25 cellular contexts compared by ENCODE assay signal in the genomic region with DNA sequence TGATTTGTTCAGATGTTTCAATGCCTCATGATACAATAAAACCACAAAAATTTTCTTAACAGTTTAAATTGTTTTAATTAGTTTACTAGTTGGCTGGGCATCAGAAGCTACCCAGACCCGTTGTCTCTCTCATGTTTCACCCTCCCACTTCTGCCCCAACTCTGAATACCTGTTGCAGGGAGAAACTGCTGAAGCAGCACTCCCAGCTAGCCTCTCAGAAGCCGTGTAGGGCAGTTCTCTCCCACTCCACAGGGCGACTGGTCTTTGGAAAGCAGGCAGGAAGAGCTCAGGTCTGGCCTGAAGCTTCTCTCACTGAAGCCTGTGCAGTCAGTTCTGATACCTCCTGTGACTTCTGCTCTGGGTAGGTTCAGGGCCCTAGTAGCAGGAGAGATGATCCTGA. TPM values are rescaled to one million over a fixed set of nuclear protein-coding genes. Genes with fewer than 3 reads are reported as not detected.
A peak's percentile ranks its signal among the peaks of the same experiment; 100 is the strongest.
DNase-seq lines count a peak whose midpoint lies in the region; ATAC-seq and TF ChIP-seq lines count a peak whose summit lies in the region.
"Had no signal": no experiment of that assay in that cellular context is flagged by ENCODE, and none has a peak within 500 bp of the region (broad histone marks: within the 10 kb centered on the region; RNA-seq: fewer than 3 reads in every experiment).

No MANE protein-coding gene starts in this region.

- H3K27me3 ChIP-seq in CD4-positive, alpha-beta T cell (ENCODE audit: control insufficient read depth, insufficient read depth, low read length): no peaks in the 10 kb centered on the region
- H3K27me3 ChIP-seq in neural progenitor cell: no peaks in the 10 kb centered on the region
- H3K27me3 ChIP-seq: ascending aorta had no signal

- no peak for TF ChIP-seq CTCF in CD4-positive, alpha-beta T cell (IDR thresholded peaks at IDR 0.05)
- TF ChIP-seq CTCF in neural progenitor cell (IDR thresholded peaks at IDR 0.05): no peak

- no peaks in the 10 kb centered on the region for H3K27me3 Mint-ChIP-seq in activated CD4-positive, alpha-beta memory T cell treated with anti-CD3 and anti-CD28 coated beads for 36 hours
- H3K27me3 Mint-ChIP-seq in activated CD4-positive, alpha-beta memory T cell treated with anti-CD3 and anti-CD28 coated beads, Interleukin-2, amount 10 ng/mL, durations not matched to agents 7 days and 5 days: no peaks in the 10 kb centered on the region
- no peaks in the 10 kb centered on the region for H3K27me3 Mint-ChIP-seq in CD4-positive, alpha-beta T cell
- H3K27me3 Mint-ChIP-seq in activated CD8-positive, alpha-beta T cell treated with anti-CD3 and anti-CD28 coated beads, Interleukin-2, amount 10 ng/mL, durations not matched to agents 7 days and 5 days (ENCODE audit: low read depth): no peaks in the 10 kb centered on the region
- peaks cover 5% of the 10 kb centered on the region for H3K27me3 Mint-ChIP-seq in neural progenitor cell (ENCODE audit: insufficient read depth, low read depth)
- H3K27me3 Mint-ChIP-seq: activated naive CD8-positive, alpha-beta T cell treated with anti-CD3 and anti-CD28 coated beads for 36 hours had no signal

- H3K36me3 ChIP-seq in neural progenitor cell: no peaks in the 10 kb centered on the region

- H3K36me3 Mint-ChIP-seq in activated CD4-positive, alpha-beta memory T cell treated with anti-CD3 and anti-CD28 coated beads for 36 hours: peaks cover 14% of the 10 kb centered on the region
- H3K36me3 Mint-ChIP-seq in activated CD4-positive, alpha-beta memory T cell treated with anti-CD3 and anti-CD28 coated beads, Interleukin-2, amount 10 ng/mL, durations not matched to agents 7 days and 5 days (ENCODE audit: low read depth): peaks cover 26% of the 10 kb centered on the region
- H3K36me3 Mint-ChIP-seq in CD4-positive, alpha-beta T cell (ENCODE audit: low read depth): peaks cover 54% of the 10 kb centered on the region
- H3K36me3 Mint-ChIP-seq in activated CD8-positive, alpha-beta T cell treated with anti-CD3 and anti-CD28 coated beads, Interleukin-2, amount 10 ng/mL, durations not matched to agents 7 days and 5 days (ENCODE audit: low read depth): peaks cover 30% of the 10 kb centered on the region
- peaks cover 11% of the 10 kb centered on the region for H3K36me3 Mint-ChIP-seq in neural progenitor cell

- H4K20me1 ChIP-seq in neural progenitor cell (ENCODE audit: low read depth): peaks cover 14% of the 10 kb centered on the region

- H3K27ac Mint-ChIP-seq in activated CD4-positive, alpha-beta memory T cell treated with anti-CD3 and anti-CD28 coated beads for 36 hours: peak overlapping the region; percentile 18
- no peak overlapping the region for H3K27ac Mint-ChIP-seq in activated CD4-positive, alpha-beta memory T cell treated with anti-CD3 and anti-CD28 coated beads, Interleukin-2, amount 10 ng/mL, durations not matched to agents 7 days and 5 days
- H3K27ac Mint-ChIP-seq in CD4-positive, alpha-beta T cell: peak overlapping the region; percentile 89
- H3K27ac Mint-ChIP-seq in activated CD8-positive, alpha-beta T cell treated with anti-CD3 and anti-CD28 coated beads, Interleukin-2, amount 10 ng/mL, durations not matched to agents 7 days and 5 days: peak overlapping the region; percentile 14
- no peak overlapping the region for H3K27ac Mint-ChIP-seq in neural progenitor cell

- H2AFZ ChIP-seq in neural progenitor cell (replicated peaks): no peak overlapping the region

- peaks cover 32% of the 10 kb centered on the region for H3F3A ChIP-seq in neural progenitor cell (ENCODE audit: low read depth)

- intact Hi-C loops in activated CD4-positive, alpha-beta memory T cell treated with anti-CD3 and anti-CD28 coated beads for 36 hours (cut with micrococcal nuclease): loop anchor here (5.0 kb wide), 3 partner anchors 39 to 199 kb away; no protein-coding TSS in a partner anchor
- intact Hi-C loops in CD4-positive, alpha-beta T cell (cut with DNase I, micrococcal nuclease): loop anchor here in 1 of 2 experiments (5.0 kb wide), 1 partner anchor 39 kb away; no protein-coding TSS in a partner anchor

- no peaks in the 10 kb centered on the region for H3K9me3 Mint-ChIP-seq in activated CD4-positive, alpha-beta memory T cell treated with anti-CD3 and anti-CD28 coated beads for 36 hours
- no peaks in the 10 kb centered on the region for H3K9me3 Mint-ChIP-seq in activated CD4-positive, alpha-beta memory T cell treated with anti-CD3 and anti-CD28 coated beads, Interleukin-2, amount 10 ng/mL, durations not matched to agents 7 days and 5 days
- H3K9me3 Mint-ChIP-seq in CD4-positive, alpha-beta T cell: no peaks in the 10 kb centered on the region
- H3K9me3 Mint-ChIP-seq in activated CD8-positive, alpha-beta T cell treated with anti-CD3 and anti-CD28 coated beads, Interleukin-2, amount 10 ng/mL, durations not matched to agents 7 days and 5 days (ENCODE audit: insufficient read depth): no peaks in the 10 kb centered on the region
- H3K9me3 Mint-ChIP-seq in neural progenitor cell: no peaks in the 10 kb centered on the region
- H3K9me3 Mint-ChIP-seq: activated naive CD8-positive, alpha-beta T cell treated with anti-CD3 and anti-CD28 coated beads for 36 hours; mesothelial cell of epicardium had no signal

- no peaks in the 10 kb centered on the region for H3K9me3 ChIP-seq in CD4-positive, alpha-beta T cell (ENCODE audit: control insufficient read depth, low read length)
- no peaks in the 10 kb centered on the region for H3K9me3 ChIP-seq in neural progenitor cell (ENCODE audit: low read depth)
- H3K9me3 ChIP-seq: ascending aorta, left ventricle myocardium inferior, prostate gland had no signal

- peaks cover 28% of the 10 kb centered on the region for H3K4me1 Mint-ChIP-seq in activated CD4-positive, alpha-beta memory T cell treated with anti-CD3 and anti-CD28 coated beads for 36 hours (ENCODE audit: low read depth)
- H3K4me1 Mint-ChIP-seq in activated CD4-positive, alpha-beta memory T cell treated with anti-CD3 and anti-CD28 coated beads, Interleukin-2, amount 10 ng/mL, durations not matched to agents 7 days and 5 days: peaks cover 34% of the 10 kb centered on the region
- H3K4me1 Mint-ChIP-seq in CD4-positive, alpha-beta T cell (ENCODE audit: low read depth): peaks cover 35% of the 10 kb centered on the region
- H3K4me1 Mint-ChIP-seq in activated CD8-positive, alpha-beta T cell treated with anti-CD3 and anti-CD28 coated beads, Interleukin-2, amount 10 ng/mL, durations not matched to agents 7 days and 5 days (ENCODE audit: low read depth): peaks cover 31% of the 10 kb centered on the region
- H3K4me1 Mint-ChIP-seq in neural progenitor cell: peaks cover 18% of the 10 kb centered on the region

- no peak overlapping the region for H3K4me3 Mint-ChIP-seq in activated CD4-positive, alpha-beta memory T cell treated with anti-CD3 and anti-CD28 coated beads for 36 hours
- no peak overlapping the region for H3K4me3 Mint-ChIP-seq in activated CD4-positive, alpha-beta memory T cell treated with anti-CD3 and anti-CD28 coated beads, Interleukin-2, amount 10 ng/mL, durations not matched to agents 7 days and 5 days
- peak overlapping the region; percentile 96 for H3K4me3 Mint-ChIP-seq in CD4-positive, alpha-beta T cell
- H3K4me3 Mint-ChIP-seq in activated CD8-positive, alpha-beta T cell treated with anti-CD3 and anti-CD28 coated beads, Interleukin-2, amount 10 ng/mL, durations not matched to agents 7 days and 5 days: no peak overlapping the region
- no peak overlapping the region for H3K4me3 Mint-ChIP-seq in neural progenitor cell

- CTCF ChIA-PET in activated CD4-positive, alpha-beta memory T cell treated with anti-CD3 and anti-CD28 coated beads for 36 hours (lab: Charles Lee): interaction anchor here (0.7 to 1.8 kb wide), 3 partner anchors 12 to 350 kb away, joined by 3 to 8 read pairs (median 3); no protein-coding TSS in a partner anchor
- CTCF ChIA-PET in activated CD4-positive, alpha-beta memory T cell treated with anti-CD3 and anti-CD28 coated beads, Interleukin-2, amount 10 ng/mL, durations not matched to agents 7 days and 5 days (lab: Charles Lee): no interaction called here
- CTCF ChIA-PET in CD4-positive, alpha-beta T cell (lab: Charles Lee): interaction anchor here (0.7 to 1.2 kb wide), 2 partner anchors 22 to 55 kb away, joined by 3 to 8 read pairs; no protein-coding TSS in a partner anchor
- CTCF ChIA-PET in activated CD8-positive, alpha-beta T cell treated with anti-CD3 and anti-CD28 coated beads, Interleukin-2, amount 10 ng/mL, durations not matched to agents 7 days and 5 days (lab: Charles Lee): interaction anchor here (0.9 to 1.0 kb wide), 4 partner anchors 12 to 198 kb away, joined by 3 to 5 read pairs (median 3); no protein-coding TSS in a partner anchor

- peaks cover 9% of the 10 kb centered on the region for H3K4me1 ChIP-seq in neural progenitor cell

- no peak overlapping the region for H3K27ac ChIP-seq in CD4-positive, alpha-beta T cell (ENCODE audit: low read depth, low read length)
- peak overlapping the region; percentile 11 for H3K27ac ChIP-seq in neural progenitor cell
- H3K27ac ChIP-seq: prostate gland had no signal

- H3K4me2 ChIP-seq in neural progenitor cell: no peak overlapping the region

- H3K9ac ChIP-seq in neural progenitor cell: no peak overlapping the region

- H3K79me2 ChIP-seq in neural progenitor cell (ENCODE audit: low read depth): peaks cover 46% of the 10 kb centered on the region

- no peak overlapping the region for H3K4me3 ChIP-seq in neural progenitor cell
- H3K4me3 ChIP-seq: ascending aorta, left ventricle myocardium inferior, prostate gland had no signal

- ATAC-seq in CD4-positive, alpha-beta T cell (ENCODE audit: poor library complexity): no peak
- no peak for ATAC-seq in activated CD8-positive, alpha-beta T cell treated with anti-CD3 and anti-CD28 coated beads, Interleukin-2, amount 10 ng/mL, durations not matched to agents 7 days and 5 days
- ATAC-seq in GM21737 (IDR thresholded peaks at IDR 0.05; ENCODE audit: unreplicated experiment): no peak
- no peak for ATAC-seq in GM21619 (IDR thresholded peaks at IDR 0.05; ENCODE audit: unreplicated experiment)

- POLR2A ChIA-PET in activated CD4-positive, alpha-beta memory T cell treated with anti-CD3 and anti-CD28 coated beads for 36 hours (lab: Charles Lee): interaction anchor here (0.9 to 1.2 kb wide), 2 partner anchors 25 to 64 kb away, joined by 3 to 4 read pairs; a partner anchor contains a TSS
- POLR2A ChIA-PET in activated CD4-positive, alpha-beta memory T cell treated with anti-CD3 and anti-CD28 coated beads, Interleukin-2, amount 10 ng/mL, durations not matched to agents 7 days and 5 days (lab: Charles Lee): interaction anchor here (0.9 to 1.7 kb wide), 6 partner anchors 9 to 65 kb away, joined by 3 to 6 read pairs (median 4); a partner anchor contains a TSS
- POLR2A ChIA-PET in CD4-positive, alpha-beta T cell (lab: Charles Lee): interaction anchor here (1.0 to 1.5 kb wide), 4 partner anchors 21 to 65 kb away, joined by 3 to 4 read pairs (median 4); a partner anchor contains a TSS
- POLR2A ChIA-PET in activated CD8-positive, alpha-beta T cell treated with anti-CD3 and anti-CD28 coated beads, Interleukin-2, amount 10 ng/mL, durations not matched to agents 7 days and 5 days (lab: Charles Lee): interaction anchor here (1.1 kb wide), 1 partner anchor 38 kb away, joined by 3 read pairs; no protein-coding TSS in a partner anchor

- no peak for DNase-seq in activated CD4-positive, alpha-beta memory T cell treated with anti-CD3 and anti-CD28 coated beads for 36 hours
- no peak for DNase-seq in activated CD4-positive, alpha-beta memory T cell treated with anti-CD3 and anti-CD28 coated beads, Interleukin-2, amount 10 ng/mL, durations not matched to agents 7 days and 5 days
- no peak for DNase-seq in CD4-positive, alpha-beta T cell
- no peak for DNase-seq in activated CD8-positive, alpha-beta T cell treated with anti-CD3 and anti-CD28 coated beads, Interleukin-2, amount 10 ng/mL, durations not matched to agents 7 days and 5 days
- no peak for DNase-seq in neural progenitor cell (ENCODE audit: low spot score)
- DNase-seq in NAMALWA (ENCODE audit: low spot score): no peak
- DNase-seq: activated CD4-positive, alpha-beta T cell treated with anti-CD3 and anti-CD28 coated beads, Interleukin-2, amount 50 U/mL, for 48 hours; activated CD4-positive, CD25-positive, alpha-beta regulatory T cell; activated naive CD8-positive, alpha-beta T cell treated with anti-CD3 and anti-CD28 coated beads for 36 hours; activated T-cell treated with anti-CD3 and anti-CD28 coated beads for 4 hours; Calu3; dermis blood vessel endothelial cell; IMR-90; left ventricle myocardium inferior; NCI-H1417; NCI-H2081; NCI-H774; stimulated activated CD8-positive, alpha-beta memory T cell treated with anti-CD3 and anti-CD28 coated beads, Interleukin-4, amount 100 ng/mL, for 48 hours had no signal

RNA-seq across cellular contexts. Expression of a gene that starts 1.6 kb away (rescaled TPM):
- 10 to 100 TPM; 88.6 to 94.2 TPM for total RNA-seq in activated CD4-positive, alpha-beta memory T cell treated with anti-CD3 and anti-CD28 coated beads for 36 hours
- total RNA-seq in activated CD4-positive, alpha-beta memory T cell treated with anti-CD3 and anti-CD28 coated beads, Interleukin-2, amount 10 ng/mL, durations not matched to agents 7 days and 5 days: 10 to 100 TPM; 98.4 to 99.3 TPM
- total RNA-seq in CD4-positive, alpha-beta T cell: 100 to 1,000 TPM; 134 to 145 TPM
- total RNA-seq in activated CD8-positive, alpha-beta T cell treated with anti-CD3 and anti-CD28 coated beads, Interleukin-2, amount 10 ng/mL, durations not matched to agents 7 days and 5 days: 100 to 1,000 TPM; 111 to 113 TPM
- 32.7 and 54.2 TPM in 2 replicates for total RNA-seq in neural progenitor cell (ENCODE audit: low replicate concordance)

RNA-seq across cellular contexts. Expression of a gene that starts 13.4 kb away (rescaled TPM):
- total RNA-seq in activated CD4-positive, alpha-beta memory T cell treated with anti-CD3 and anti-CD28 coated beads for 36 hours: under 1 TPM in 1 of 2 experiments, not detected in 1; 0.76 TPM
- 1 to 10 TPM in 1 of 2 experiments, under 1 TPM in 1; 0.76 to 1.3 TPM for total RNA-seq in activated CD4-positive, alpha-beta memory T cell treated with anti-CD3 and anti-CD28 coated beads, Interleukin-2, amount 10 ng/mL, durations not matched to agents 7 days and 5 days
- 1 to 10 TPM; 2.9 to 4.4 TPM for total RNA-seq in CD4-positive, alpha-beta T cell
- 1 to 10 TPM; 1.2 to 1.4 TPM for total RNA-seq in activated CD8-positive, alpha-beta T cell treated with anti-CD3 and anti-CD28 coated beads, Interleukin-2, amount 10 ng/mL, durations not matched to agents 7 days and 5 days
- 0.54 and 2.0 TPM in 2 replicates for total RNA-seq in neural progenitor cell (ENCODE audit: low replicate concordance)
- total RNA-seq: activated naive CD8-positive, alpha-beta T cell treated with anti-CD3 and anti-CD28 coated beads for 36 hours; ascending aorta; Calu3; Daoy; IMR-90; mesothelial cell of epicardium; urinary bladder had no signal

RNA-seq across cellular contexts. Expression of a gene that starts 21.8 kb away (rescaled TPM):
- 10 to 100 TPM in 1 of 2 experiments, 1 to 10 TPM in 1; 10.0 to 11.7 TPM for total RNA-seq in activated CD4-positive, alpha-beta memory T cell treated with anti-CD3 and anti-CD28 coated beads for 36 hours
- 10 to 100 TPM; 19.0 TPM for total RNA-seq in activated CD4-positive, alpha-beta memory T cell treated with anti-CD3 and anti-CD28 coated beads, Interleukin-2, amount 10 ng/mL, durations not matched to agents 7 days and 5 days
- total RNA-seq in CD4-positive, alpha-beta T cell: 10 to 100 TPM; 11.4 to 13.3 TPM
- 10 to 100 TPM; 20.0 to 22.8 TPM for total RNA-seq in activated CD8-positive, alpha-beta T cell treated with anti-CD3 and anti-CD28 coated beads, Interleukin-2, amount 10 ng/mL, durations not matched to agents 7 days and 5 days
- 13.1 and 30.4 TPM in 2 replicates for total RNA-seq in neural progenitor cell (ENCODE audit: low replicate concordance)

RNA-seq across cellular contexts. Expression of a gene that starts 23.8 kb away (rescaled TPM):
- 10 to 100 TPM; 39.2 to 40.2 TPM for total RNA-seq in activated CD4-positive, alpha-beta memory T cell treated with anti-CD3 and anti-CD28 coated beads for 36 hours
- 10 to 100 TPM; 50.2 to 53.5 TPM for total RNA-seq in activated CD4-positive, alpha-beta memory T cell treated with anti-CD3 and anti-CD28 coated beads, Interleukin-2, amount 10 ng/mL, durations not matched to agents 7 days and 5 days
- 10 to 100 TPM; 77.5 to 84.1 TPM for total RNA-seq in CD4-positive, alpha-beta T cell
- 10 to 100 TPM; 58.9 to 63.6 TPM for total RNA-seq in activated CD8-positive, alpha-beta T cell treated with anti-CD3 and anti-CD28 coated beads, Interleukin-2, amount 10 ng/mL, durations not matched to agents 7 days and 5 days
- total RNA-seq in neural progenitor cell (ENCODE audit: low replicate concordance): 36.2 and 60.4 TPM in 2 replicates

RNA-seq across cellular contexts. Expression of a gene that starts 24.5 kb away (rescaled TPM):
- total RNA-seq in activated CD4-positive, alpha-beta memory T cell treated with anti-CD3 and anti-CD28 coated beads for 36 hours: 100 to 1,000 TPM; 141 to 148 TPM
- total RNA-seq in activated CD4-positive, alpha-beta memory T cell treated with anti-CD3 and anti-CD28 coated beads, Interleukin-2, amount 10 ng/mL, durations not matched to agents 7 days and 5 days: 100 to 1,000 TPM in 1 of 2 experiments, 10 to 100 TPM in 1; 96.4 to 101 TPM
- 10 to 100 TPM; 24.0 to 25.7 TPM for total RNA-seq in CD4-positive, alpha-beta T cell
- 100 to 1,000 TPM; 125 to 134 TPM for total RNA-seq in activated CD8-positive, alpha-beta T cell treated with anti-CD3 and anti-CD28 coated beads, Interleukin-2, amount 10 ng/mL, durations not matched to agents 7 days and 5 days
- total RNA-seq in neural progenitor cell (ENCODE audit: low replicate concordance): 133 and 221 TPM in 2 replicates

Comparison
In these comparisons a context has a peak if more than half of its experiments do, and no peak if none do; other contexts are left out.
1. H3K27ac Mint-ChIP-seq: peak in activated CD4-positive, alpha-beta memory T cell treated with anti-CD3 and anti-CD28 coated beads for 36 hours (single experiment), CD4-positive, alpha-beta T cell (single experiment) and activated CD8-positive, alpha-beta T cell treated with anti-CD3 and anti-CD28 coated beads, Interleukin-2, amount 10 ng/mL, durations not matched to agents 7 days and 5 days (single experiment); none in activated CD4-positive, alpha-beta memory T cell treated with anti-CD3 and anti-CD28 coated beads, Interleukin-2, amount 10 ng/mL, durations not matched to agents 7 days and 5 days (single experiment) and neural progenitor cell (single experiment).